Comparison of ENCODE assay signal across 8 cellular contexts in the genomic region with DNA sequence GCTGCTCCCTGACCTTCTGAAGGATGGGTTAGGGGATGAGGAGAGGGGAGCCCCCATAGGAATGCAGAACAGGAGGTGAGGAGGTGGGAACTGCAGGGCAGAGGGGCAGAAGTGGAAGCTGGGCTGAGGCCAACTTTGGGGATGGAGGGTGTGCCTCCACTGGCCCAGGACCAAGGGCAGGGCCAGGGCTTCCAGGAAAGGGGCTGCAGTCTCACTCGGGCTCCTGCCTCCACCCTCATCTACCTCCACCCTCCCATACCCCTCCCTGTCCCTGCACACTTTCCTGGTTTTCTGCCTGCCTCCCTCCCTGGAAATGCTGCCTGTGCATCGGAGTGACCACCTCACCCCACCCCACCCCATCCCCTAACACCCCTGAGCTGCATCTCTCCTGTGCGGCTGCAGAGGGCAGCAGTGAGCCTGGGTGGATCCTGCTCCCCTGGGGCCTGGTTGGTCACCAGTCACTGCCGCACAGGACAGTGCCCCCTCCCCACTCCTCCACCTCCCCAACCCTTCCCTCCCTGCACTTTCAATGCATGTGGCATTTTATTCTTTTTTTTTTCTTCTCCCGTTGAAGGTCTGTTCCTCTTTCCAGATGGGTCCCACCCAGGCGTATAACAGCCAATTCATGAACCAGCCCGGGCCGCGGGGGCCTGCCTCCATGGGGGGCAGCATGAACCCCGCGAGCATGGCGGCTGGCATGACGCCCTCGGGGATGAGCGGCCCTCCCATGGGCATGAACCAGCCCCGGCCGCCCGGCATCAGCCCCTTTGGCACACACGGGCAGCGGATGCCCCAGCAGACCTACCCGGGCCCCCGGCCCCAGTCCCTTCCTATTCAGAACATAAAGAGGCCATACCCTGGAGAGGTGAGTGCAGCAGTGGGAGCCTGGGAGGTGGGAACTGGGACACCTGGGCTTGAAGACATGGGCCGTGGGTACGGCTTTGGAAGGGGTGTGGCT. TPM values are rescaled to one million over a fixed set of nuclear protein-coding genes. Genes with fewer than 3 reads are reported as not detected.
DNase-seq lines count a peak whose midpoint lies in the region; ATAC-seq and TF ChIP-seq lines count a peak whose summit lies in the region.

No MANE protein-coding gene starts in this region.

- H3K36me3 ChIP-seq in BLaER1 treated with 17β-estradiol and CSF1 and Interleukin-3, amounts not matched to agents 10 nM and 100 nM = peaks cover 83 to 98% (median 93%) of the 10 kb centered on the region in 11 experiments
- H3K36me3 ChIP-seq in heart right ventricle = peaks cover 5 to 99% (median 61%) of the 10 kb centered on the region in 9 donors

- DNase-seq in HuH-7.5 (ENCODE audit: low spot score) (peak; percentile 68), heart right ventricle (no peak), G401 (ENCODE audit: low spot score) (no peak)
- DNase-seq in activated T-cell treated with anti-CD3 and anti-CD28 coated beads, Interleukin-2, amount 50 U/mL, for 1 hour = peak; percentile 38
- DNase-seq in stimulated activated CD4-positive, alpha-beta T cell treated with anti-CD3 and anti-CD28 coated beads, Interleukin-4, amount 100 ng/mL, for 4 hours = peak; percentile 19 to 44

- in situ Hi-C loops in G401 (cut with HindIII; ENCODE audit: low sequenced_read_pairs) = no loop called here

- peak overlapping the region; percentile 39 to 97 (median 80) for H3K4me2 ChIP-seq in BLaER1 treated with 17β-estradiol and CSF1 and Interleukin-3, amounts not matched to agents 10 nM and 100 nM

- peak overlapping the region in 1 of 10 experiments; percentile 33; a peak in 4 of 20 replicates for H3K4me3 ChIP-seq in BLaER1 treated with 17β-estradiol and CSF1 and Interleukin-3, amounts not matched to agents 10 nM and 100 nM
- H3K4me3 ChIP-seq in heart right ventricle = no peak overlapping the region

- H3K4me1 ChIP-seq in BLaER1 treated with 17β-estradiol and CSF1 and Interleukin-3, amounts not matched to agents 10 nM and 100 nM = peaks cover 56 to 100% (median 79%) of the 10 kb centered on the region in 10 experiments
- H3K4me1 ChIP-seq in heart right ventricle = peaks cover 3 to 70% (median 29%) of the 10 kb centered on the region in 9 donors

- peak in 7 of 9 donors; percentile 32 to 53 (median 41) for TF ChIP-seq CTCF in heart right ventricle (IDR thresholded peaks at IDR 0.05)

- H3K27me3 ChIP-seq in BLaER1 treated with 17β-estradiol and CSF1 and Interleukin-3, amounts not matched to agents 10 nM and 100 nM = no peaks in the 10 kb centered on the region
- no peaks in the 10 kb centered on the region for H3K27me3 ChIP-seq in heart right ventricle

- ATAC-seq in heart right ventricle (peak in 7 of 8 donors; percentile 12 to 28 (median 22)), HG02623 (IDR thresholded peaks at IDR 0.05; ENCODE audit: unreplicated experiment) (no peak), GM18870 (IDR thresholded peaks at IDR 0.05; ENCODE audit: unreplicated experiment) (no peak)

- WGBS in heart right ventricle, 2 donors = 76 to 79% methylated on average over 23 to 24 of the region's 24 CpGs

- peak overlapping the region; percentile 12 to 83 (median 71); a peak in 20 of 22 replicates for H3K27ac ChIP-seq in BLaER1 treated with 17β-estradiol and CSF1 and Interleukin-3, amounts not matched to agents 10 nM and 100 nM
- peak overlapping the region in 7 of 10 donors; percentile 34 to 87 (median 59) for H3K27ac ChIP-seq in heart right ventricle

- intact Hi-C loops in heart right ventricle (cut with DNase I) = no loop called here

- peak overlapping the region in 7 of 11 experiments; percentile 18 to 71 (median 49); a peak in 13 of 22 replicates for H3K9ac ChIP-seq in BLaER1 treated with 17β-estradiol and CSF1 and Interleukin-3, amounts not matched to agents 10 nM and 100 nM

- H4K20me1 ChIP-seq in BLaER1 treated with 17β-estradiol and CSF1 and Interleukin-3, amounts not matched to agents 10 nM and 100 nM = peaks cover 78 to 98% (median 91%) of the 10 kb centered on the region in 11 experiments; a peak in 20 of 22 replicates

- H3K9me3 ChIP-seq in BLaER1 treated with 17β-estradiol and CSF1 and Interleukin-3, amounts not matched to agents 10 nM and 100 nM (replicated peaks in 1 of 11) = no peaks in the 10 kb centered on the region
- no peaks in the 10 kb centered on the region for H3K9me3 ChIP-seq in heart right ventricle

RNA-seq across cellular contexts. Expression of a gene that starts 54.2 kb away (rescaled TPM):
- 100 to 1,000 TPM in 9 of 10 donors, 10 to 100 TPM in 1; 95.5 to 205 (median 148) TPM for total RNA-seq in heart right ventricle
- 100 to 1,000 TPM in 1 of 2 donors, 10 to 100 TPM in 1; 44.3 to 144 TPM for polyA plus RNA-seq in heart right ventricle
- 58.4 and 66.1 TPM in 2 replicates for total RNA-seq in G401 (2014; rRNA removed; shearing (Covaris generic))

Comparison
In these comparisons a context has a peak if more than half of its experiments do, and no peak if none do; other contexts are left out.
1. DNase-seq: peak in HuH-7.5 (single experiment), activated T-cell treated with anti-CD3 and anti-CD28 coated beads, Interleukin-2, amount 50 U/mL, for 1 hour (single experiment) and stimulated activated CD4-positive, alpha-beta T cell treated with anti-CD3 and anti-CD28 coated beads, Interleukin-4, amount 100 ng/mL, for 4 hours (2 of 2); none in heart right ventricle (0 of 2) and G401 (single experiment).
2. ATAC-seq: peak in heart right ventricle (7 of 8); none in HG02623 (single experiment) and GM18870 (single experiment).